In the genomic region with DNA sequence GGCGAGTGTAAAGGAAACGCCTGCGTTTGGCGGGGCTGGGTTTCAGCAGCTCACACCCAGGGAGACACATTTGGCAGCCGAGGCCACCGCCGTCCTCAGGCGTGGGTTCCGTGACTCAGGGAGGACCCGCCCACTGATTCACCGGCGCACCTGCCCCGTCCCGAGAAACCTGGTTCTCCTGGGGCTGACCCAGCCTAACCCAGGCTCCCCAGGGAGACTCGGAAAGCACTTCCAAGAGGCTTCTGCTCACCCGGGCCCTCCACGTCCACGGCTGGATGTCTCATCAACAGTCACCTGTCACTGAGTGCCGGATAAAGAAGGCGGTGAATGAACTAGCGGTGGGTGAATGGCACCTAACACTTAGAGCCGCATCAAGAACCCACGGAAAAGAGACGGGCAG, we compare ENCODE assay signal across 19 cellular contexts.
A peak's percentile ranks its signal among the peaks of the same experiment; 100 is the strongest.
DNase-seq lines count a peak whose midpoint lies in the region; ATAC-seq, FAIRE-seq and TF ChIP-seq lines count a peak whose summit lies in the region.
"Had no signal": no experiment of that assay in that cellular context is flagged by ENCODE, and none has a peak within 500 bp of the region (broad histone marks: within the 10 kb centered on the region; RNA-seq: fewer than 3 reads in every experiment).

No MANE protein-coding gene starts in this region.

- TF ChIP-seq RAD21 in H1 (IDR thresholded peaks at IDR 0.05 in 1 of 2, conservative IDR thresholded peaks at IDR 0.05 in 1 of 2; ENCODE audit: low read depth in 2 of 2, low read length in 2 of 2) = no peak

- no peak overlapping the region for H3K4me3 ChIP-seq in H1 (ENCODE audit: extremely low read depth in 1 of 4, insufficient read depth in 2 of 4, low read depth in 3 of 4, low read length in 4 of 4)
- no peak overlapping the region for H3K4me3 ChIP-seq in ascending aorta
- H3K4me3 ChIP-seq: A549, GM12878 had no signal

- no peaks in the 10 kb centered on the region for H4K20me1 ChIP-seq in H1 (replicated peaks in 1 of 2; ENCODE audit: control insufficient read depth in 1 of 2, insufficient read depth in 2 of 2, low read length in 2 of 2)

- H2BK20ac ChIP-seq in H1 (ENCODE audit: low read length) = no peak overlapping the region

- no peak overlapping the region for H3K18ac ChIP-seq in H1 (ENCODE audit: extremely low read depth, low read length)

- no peak overlapping the region for H3K14ac ChIP-seq in H1 (ENCODE audit: insufficient read length)

- no peak overlapping the region for H4K5ac ChIP-seq in H1 (ENCODE audit: insufficient read length, low read depth, low read length)

- H3K36me3 ChIP-seq in H1 (ENCODE audit: control insufficient read depth in 2 of 4, insufficient read depth in 4 of 4, low read length in 3 of 4) (no peaks in the 10 kb centered on the region), ascending aorta (no peaks in the 10 kb centered on the region)

- POLR2A ChIA-PET in H1 (lab: Charles Lee; ENCODE audit: partially characterized antibody) = no interaction called here

- H3K23me2 ChIP-seq in H1 (ENCODE audit: low read depth, low read length) = no peaks in the 10 kb centered on the region

- TF ChIP-seq EP300 in H1 (IDR thresholded peaks at IDR 0.05; ENCODE audit: borderline replicate concordance in 1 of 2, low read depth in 2 of 2, low read length in 2 of 2) = no peak

- no peak for TF ChIP-seq POLR2A in H1 (IDR thresholded peaks at IDR 0.05; ENCODE audit: control extremely low read depth in 1 of 2, low read depth in 2 of 2, low read length in 2 of 2)

- H3K9me3 ChIP-seq in H1 (ENCODE audit: insufficient read depth in 2 of 2, low read depth in 1 of 2, low read length in 1 of 2) = peaks cover 0 to 18% of the 10 kb centered on the region in 2 experiments; a peak in 2 of 4 replicates
- no peaks in the 10 kb centered on the region for H3K9me3 ChIP-seq in ascending aorta
- H3K9me3 ChIP-seq: A549 had no signal

- H3K27ac ChIP-seq in H1 (ENCODE audit: low read depth, low read length) = no peak overlapping the region
- no peak overlapping the region for H3K27ac ChIP-seq in ascending aorta
- H3K27ac ChIP-seq: A549, C4-2B had no signal

- H3K79me1 ChIP-seq in H1 (ENCODE audit: low read depth, low read length) = no peaks in the 10 kb centered on the region

- 94% methylated on average over 13 of the region's 24 CpGs; no CpG with 5 or more reads in 1 of the 2 experiments for WGBS in H1 (ENCODE audit: extremely low coverage in 1 of 2, insufficient coverage in 1 of 2, insufficient read length in 1 of 2, insufficient replicate concordance in 2 of 2, low coverage in 1 of 2, low lambda C conversion rate in 2 of 2, missing lambda C conversion rate in 1 of 2), 2 experiments

- no peak overlapping the region for H3K23ac ChIP-seq in H1 (ENCODE audit: insufficient read length)

- DNase-seq in Right ventricle myocardium superior (peak; percentile 26), left cardiac atrium (no peak), H1 (ENCODE audit: low read depth in 1 of 2, low spot score in 2 of 2) (no peak), posterior vena cava (ENCODE audit: low spot score) (peak; percentile 77), ascending aorta (ENCODE audit: low spot score in 2 of 2) (no peak), SIG-M5 (lab: John Stamatoyannopoulos, UW) (no peak)
- DNase-seq: GDM1, HCEC 1CT, NCI-H1105, NCI-H187, NCI-H748 treated with DMSO at 0.1 percent for 48 hours, OCI-M1, RPMI8226 had no signal

- H3K4me1 ChIP-seq in H1 (replicated peaks in 1 of 4; ENCODE audit: control insufficient read depth in 3 of 4, insufficient read depth in 4 of 4, low read length in 3 of 4) = no peaks in the 10 kb centered on the region; a peak in 1 of 7 replicates
- no peaks in the 10 kb centered on the region for H3K4me1 ChIP-seq in ascending aorta
- H3K4me1 ChIP-seq: A549 had no signal

- no peaks in the 10 kb centered on the region for H3K79me2 ChIP-seq in H1 (ENCODE audit: control insufficient read depth in 1 of 2, insufficient read depth in 2 of 2, low read length in 2 of 2)

- no peak for FAIRE-seq in H1 (lab: Jason Lieb, UNC)
- FAIRE-seq: A549, GM12878, HepG2 had no signal

- no peak overlapping the region for H2BK120ac ChIP-seq in H1 (replicated peaks; ENCODE audit: low read depth, low read length)

- no peak overlapping the region for H2BK15ac ChIP-seq in H1 (ENCODE audit: low read length)

- H3K56ac ChIP-seq in H1 (replicated peaks; ENCODE audit: insufficient read length, low read depth, low read length) = no peak overlapping the region

- no peak overlapping the region for H2AFZ ChIP-seq in H1 (ENCODE audit: low read length)

- no peak overlapping the region for H4K91ac ChIP-seq in H1 (replicated peaks; ENCODE audit: insufficient read length, low read length)

- H3K27me3 ChIP-seq in H1 (replicated peaks in 1 of 4; ENCODE audit: control insufficient read depth in 3 of 4, extremely low read depth in 1 of 4, insufficient read depth in 3 of 4, low read length in 3 of 4) = no peaks in the 10 kb centered on the region
- H3K27me3 ChIP-seq in ascending aorta = no peaks in the 10 kb centered on the region

- intact Hi-C loops in Right ventricle myocardium superior (cut with DNase I) = no loop called here
- intact Hi-C loops in left cardiac atrium (cut with DNase I) = no loop called here
- intact Hi-C loops in posterior vena cava (cut with DNase I) = no loop called here
- intact Hi-C loops in ascending aorta (cut with DNase I) = no loop called here

- H2BK5ac ChIP-seq in H1 (ENCODE audit: low read depth, low read length) = no peak overlapping the region

- TF ChIP-seq CTCF in H1 (IDR thresholded peaks at IDR 0.05; ENCODE audit: control extremely low read depth in 1 of 3, insufficient read depth in 1 of 3, low read depth in 1 of 3, low read length in 3 of 3) (no peak), ascending aorta (IDR thresholded peaks at IDR 0.05) (no peak)

- H3K4ac ChIP-seq in H1 (replicated peaks; ENCODE audit: insufficient read length, low read depth, low read length) = no peak overlapping the region

- H2AK5ac ChIP-seq in H1 (ENCODE audit: low read depth, low read length) = no peak overlapping the region

- H3K9ac ChIP-seq in H1 (replicated peaks in 1 of 4; ENCODE audit: extremely low read depth in 1 of 4, low read depth in 3 of 4, low read length in 3 of 4) = no peak overlapping the region

- no peak overlapping the region for H2BK12ac ChIP-seq in H1 (ENCODE audit: low read depth, low read length)

- H3K4me2 ChIP-seq in H1 (ENCODE audit: insufficient read depth in 1 of 2, low read depth in 2 of 2, low read length in 2 of 2) = no peak overlapping the region
- H3K4me2 ChIP-seq: A549 had no signal

- peak overlapping the region; percentile 18; the same call in 1 of the 2 replicates for H4K8ac ChIP-seq in H1 (ENCODE audit: extremely low read depth, insufficient read depth, low read length)

- ATAC-seq in Right ventricle myocardium superior (ENCODE audit: poor library complexity) = no peak
- no peak for ATAC-seq in left cardiac atrium
- ATAC-seq in HG03175 (IDR thresholded peaks at IDR 0.05; ENCODE audit: unreplicated experiment) = no peak
- ATAC-seq in HG02852 (IDR thresholded peaks at IDR 0.05; ENCODE audit: unreplicated experiment) = no peak
- ATAC-seq: GM12878, HepG2 had no signal

- CTCF ChIA-PET in H1 (lab: Charles Lee; ENCODE audit: partially characterized antibody) = no interaction called here

TF ChIP-seq in H1, 55 proteins besides CTCF, POLR2A, EP300 and RAD21:
- TF ChIP-seq CHD2 (IDR thresholded peaks at IDR 0.05; ENCODE audit: low read length) (no peak), SIN3A (conservative IDR thresholded peaks at IDR 0.05 in 1 of 2, IDR thresholded peaks at IDR 0.05 in 1 of 2; ENCODE audit: low read depth in 1 of 2, low read length in 2 of 2) (no peak), CEBPB (IDR thresholded peaks at IDR 0.05; ENCODE audit: low read depth, low read length) (no peak), BCL11A (IDR thresholded peaks at IDR 0.05; ENCODE audit: low read depth in 2 of 2, low read length in 2 of 2) (no peak), CBX5 (IDR thresholded peaks at IDR 0.05; ENCODE audit: low read depth, low read length) (no peak), HDAC2 (IDR thresholded peaks at IDR 0.05; ENCODE audit: borderline replicate concordance in 1 of 2, low read depth in 2 of 2, low read length in 2 of 2) (no peak), NANOG (IDR thresholded peaks at IDR 0.05; ENCODE audit: insufficient read depth, low read depth, low read length, poor library complexity, severe bottlenecking) (no peak), KDM1A (IDR thresholded peaks at IDR 0.05; ENCODE audit: borderline replicate concordance, low read length) (no peak), HDAC6 (IDR thresholded peaks at IDR 0.05; ENCODE audit: low read depth, low read length) (no peak), NRF1 (IDR thresholded peaks at IDR 0.05; ENCODE audit: low read depth, low read length) (no peak), BRCA1 (IDR thresholded peaks at IDR 0.05; ENCODE audit: low read depth, low read length) (no peak), MAFK (IDR thresholded peaks at IDR 0.05; ENCODE audit: low read depth, low read length) (no peak)
- TF ChIP-seq, protein P1, sequence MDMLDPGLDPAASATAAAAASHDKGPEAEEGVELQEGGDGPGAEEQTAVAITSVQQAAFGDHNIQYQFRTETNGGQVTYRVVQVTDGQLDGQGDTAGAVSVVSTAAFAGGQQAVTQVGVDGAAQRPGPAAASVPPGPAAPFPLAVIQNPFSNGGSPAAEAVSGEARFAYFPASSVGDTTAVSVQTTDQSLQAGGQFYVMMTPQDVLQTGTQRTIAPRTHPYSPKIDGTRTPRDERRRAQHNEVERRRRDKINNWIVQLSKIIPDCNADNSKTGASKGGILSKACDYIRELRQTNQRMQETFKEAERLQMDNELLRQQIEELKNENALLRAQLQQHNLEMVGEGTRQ (IDR thresholded peaks at IDR 0.05; ENCODE audit: low read length) = no peak

Comparison
In these comparisons a context has a peak if more than half of its experiments do, and no peak if none do; other contexts are left out.
1. DNase-seq: peak in Right ventricle myocardium superior (single experiment) and posterior vena cava (single experiment); none in left cardiac atrium (single experiment), H1 (0 of 2), ascending aorta (0 of 2) and SIG-M5 (single experiment).